Comparison of ENCODE assay signal across 21 cellular contexts in genomic region chr17:63126607-63127006, GRCh38.
"Had no signal": no experiment of that assay in that cellular context is flagged by ENCODE, and none has a peak within 500 bp of the region (broad histone marks: within the 10 kb centered on the region; RNA-seq: fewer than 3 reads in every experiment).

No MANE protein-coding gene starts in this region.

- H3K9me3 Mint-ChIP-seq: activated naive CD4-positive, alpha-beta T cell treated with anti-CD3 and anti-CD28 coated beads, Interleukin-2, amount 50 U/mL, for 72 hours; activated T-helper 1 cell treated with anti-CD3 and anti-CD28 coated beads, Interleukin-12 subunit alpha, Interleukin-12 subunit beta, Interleukin-2, Interleukin-4 antibody, amounts not matched to agents 30 ng/mL and 10 ng/mL and 1 ng/mL, durations not matched to agents 14 hours and 24 hours and 36 hours; memory B cell; neural progenitor cell had no signal

- H3K4me1 ChIP-seq: adrenal gland, esophagus squamous epithelium, left ventricle myocardium inferior, neural progenitor cell, prostate gland, transverse colon, vagina had no signal

- H2AFZ ChIP-seq: hepatocyte, neural progenitor cell had no signal

- H3K4me3 ChIP-seq: adrenal gland, esophagus squamous epithelium, hepatocyte, left ventricle myocardium inferior, mucosa of descending colon, neural progenitor cell, prostate gland, skin epidermis, transverse colon, vagina had no signal

- H3K36me3 Mint-ChIP-seq: activated naive CD4-positive, alpha-beta T cell treated with anti-CD3 and anti-CD28 coated beads, Interleukin-2, amount 50 U/mL, for 72 hours; memory B cell had no signal

- H3K4me3 Mint-ChIP-seq: activated T-helper 1 cell treated with anti-CD3 and anti-CD28 coated beads, Interleukin-12 subunit alpha, Interleukin-12 subunit beta, Interleukin-2, Interleukin-4 antibody, amounts not matched to agents 30 ng/mL and 10 ng/mL and 1 ng/mL, durations not matched to agents 14 hours and 24 hours and 36 hours; memory B cell; naive thymus-derived CD4-positive, alpha-beta T cell; neural progenitor cell had no signal

- ATAC-seq: activated naive CD4-positive, alpha-beta T cell treated with anti-CD3 and anti-CD28 coated beads, Interleukin-2, amount 50 U/mL, for 72 hours; mucosa of descending colon; naive thymus-derived CD4-positive, alpha-beta T cell; right cardiac atrium; stimulated activated naive CD8-positive, alpha-beta T cell treated with anti-CD3 and anti-CD28 coated beads, Interleukin-15, Interleukin-2, amounts not matched to agents 100 U/mL and 50 U/mL, for 24 hours had no signal

- H3K4me2 ChIP-seq: hepatocyte, neural progenitor cell had no signal

- H3K9me3 ChIP-seq: adrenal gland, esophagus squamous epithelium, left ventricle myocardium inferior, mucosa of descending colon, prostate gland, transverse colon, vagina had no signal

- H3K4me1 Mint-ChIP-seq: naive thymus-derived CD4-positive, alpha-beta T cell had no signal

- H3K27ac Mint-ChIP-seq: activated naive CD4-positive, alpha-beta T cell treated with anti-CD3 and anti-CD28 coated beads, Interleukin-2, amount 50 U/mL, for 72 hours; activated T-helper 1 cell treated with anti-CD3 and anti-CD28 coated beads, Interleukin-12 subunit alpha, Interleukin-12 subunit beta, Interleukin-2, Interleukin-4 antibody, amounts not matched to agents 30 ng/mL and 10 ng/mL and 1 ng/mL, durations not matched to agents 14 hours and 24 hours and 36 hours; memory B cell; naive thymus-derived CD4-positive, alpha-beta T cell; neural progenitor cell had no signal

- H3K27me3 Mint-ChIP-seq: naive thymus-derived CD4-positive, alpha-beta T cell had no signal

- H3K27me3 ChIP-seq: adrenal gland, esophagus squamous epithelium, hepatocyte, neural progenitor cell, transverse colon, vagina had no signal

- H3K27ac ChIP-seq: adrenal gland, esophagus squamous epithelium, hepatocyte, left ventricle myocardium inferior, neural progenitor cell, prostate gland, skin epidermis, transverse colon, vagina had no signal

- H3K36me3 ChIP-seq: adrenal gland, esophagus squamous epithelium, left ventricle myocardium inferior, neural progenitor cell, prostate gland, transverse colon, vagina had no signal

- H3K9ac ChIP-seq: neural progenitor cell had no signal

- DNase-seq: activated CD4-positive, alpha-beta T cell treated with anti-CD3 and anti-CD28 coated beads, Interleukin-2, amount 50 U/mL, for 48 hours; activated gamma-delta T cell treated with Interleukin-2 at 50 U/mL for 16 hours; adrenal gland; effector CD4-positive, alpha-beta T cell; esophagus squamous epithelium; foreskin fibroblast; kidney; left ventricle myocardium inferior; mucosa of descending colon; naive thymus-derived CD4-positive, alpha-beta T cell; right cardiac atrium; stimulated activated naive CD8-positive, alpha-beta T cell treated with anti-CD3 and anti-CD28 coated beads, Interleukin-15, Interleukin-2, amounts not matched to agents 100 U/mL and 50 U/mL, for 24 hours; transverse colon had no signal
